18 cellular contexts compared by ENCODE assay signal in the genomic region with DNA sequence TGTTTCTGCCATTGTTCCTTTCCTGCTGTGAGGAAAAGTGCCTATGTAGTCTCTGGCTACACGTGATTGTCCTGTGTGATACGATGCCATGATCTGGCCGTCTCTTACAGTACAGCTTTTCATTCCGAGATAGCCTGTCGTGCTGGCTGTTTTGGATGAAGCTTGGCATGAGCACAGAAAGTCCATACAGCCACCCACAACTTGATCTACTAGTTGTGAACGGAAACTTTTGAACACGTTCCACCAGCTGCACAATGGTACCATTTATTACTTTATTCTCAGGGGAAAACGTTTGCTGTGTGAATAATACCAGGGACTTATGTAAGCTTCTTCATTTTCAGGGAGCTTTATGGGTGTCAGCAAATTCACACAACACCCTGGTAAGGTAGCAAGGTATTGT.
"Had no signal": no experiment of that assay in that cellular context is flagged by ENCODE, and none has a peak within 500 bp of the region (broad histone marks: within the 10 kb centered on the region; RNA-seq: fewer than 3 reads in every experiment).

No MANE protein-coding gene starts in this region.

- H3K27me3 Mint-ChIP-seq: activated CD4-positive, alpha-beta memory T cell treated with anti-CD3 and anti-CD28 coated beads for 36 hours; activated CD4-positive, alpha-beta T cell treated with anti-CD3 and anti-CD28 coated beads for 36 hours; activated naive CD8-positive, alpha-beta T cell; naive B cell had no signal

- H3K36me3 Mint-ChIP-seq: activated CD4-positive, alpha-beta memory T cell treated with anti-CD3 and anti-CD28 coated beads for 36 hours; activated naive CD8-positive, alpha-beta T cell; naive B cell had no signal

- H3K27ac ChIP-seq: coronary artery, heart left ventricle, ovary, upper lobe of left lung had no signal

- H3K27me3 ChIP-seq: heart left ventricle, ovary, upper lobe of left lung had no signal

- ATAC-seq: activated CD4-positive, alpha-beta T cell treated with anti-CD3 and anti-CD28 coated beads for 36 hours; activated T-cell treated with anti-CD3 and anti-CD28 coated beads, Interleukin-2, amount 50 U/mL, for 4 hours had no signal

- H3K4me3 Mint-ChIP-seq: activated CD4-positive, alpha-beta memory T cell treated with anti-CD3 and anti-CD28 coated beads for 36 hours; activated CD4-positive, alpha-beta T cell treated with anti-CD3 and anti-CD28 coated beads for 36 hours; activated naive CD8-positive, alpha-beta T cell; activated T-cell treated with anti-CD3 and anti-CD28 coated beads, Interleukin-2, amount 50 U/mL, for 4 hours; central memory CD8-positive, alpha-beta T cell; naive B cell; T-helper 1 cell treated with Interleukin-12 subunit alpha and Interleukin-12 subunit beta and Interleukin-4 antibody, amounts not matched to agents 30 μg/mL and 1 μg/mL, for 36 hours had no signal

- H3K4me1 Mint-ChIP-seq: activated CD4-positive, alpha-beta T cell treated with anti-CD3 and anti-CD28 coated beads for 36 hours; central memory CD8-positive, alpha-beta T cell had no signal

- H3K36me3 ChIP-seq: heart left ventricle, ovary, upper lobe of left lung had no signal

- H3K9me3 ChIP-seq: heart left ventricle, ovary, upper lobe of left lung had no signal

- H3K9me3 Mint-ChIP-seq: activated CD4-positive, alpha-beta memory T cell treated with anti-CD3 and anti-CD28 coated beads for 36 hours; activated T-cell treated with anti-CD3 and anti-CD28 coated beads, Interleukin-2, amount 50 U/mL, for 4 hours; central memory CD8-positive, alpha-beta T cell; T-helper 1 cell treated with Interleukin-12 subunit alpha and Interleukin-12 subunit beta and Interleukin-4 antibody, amounts not matched to agents 30 μg/mL and 1 μg/mL, for 36 hours had no signal

- H3K4me1 ChIP-seq: upper lobe of left lung had no signal

- DNase-seq: activated CD4-positive, alpha-beta memory T cell treated with anti-CD3 and anti-CD28 coated beads for 36 hours; activated CD4-positive, alpha-beta T cell treated with anti-CD3 and anti-CD28 coated beads for 36 hours; activated effector memory CD4-positive, alpha-beta T cell treated with anti-CD3 and anti-CD28 coated beads, Interleukin-2, amount 50 U/mL, for 16 hours; activated T-cell treated with anti-CD3 and anti-CD28 coated beads, Interleukin-2, amount 50 U/mL, for 4 hours; amniotic stem cell; effector CD4-positive, alpha-beta T cell; heart left ventricle; naive B cell; ovary; retina; small intestine; stimulated activated CD4-positive, alpha-beta T cell treated with anti-CD3 and anti-CD28 coated beads, Interleukin-4, amount 100 ng/mL, for 24 hours; stimulated activated naive CD4-positive, alpha-beta T cell treated with Interleukin-2 at 50 U/mL for 16 hours; upper lobe of left lung had no signal

- H3K27ac Mint-ChIP-seq: activated CD4-positive, alpha-beta memory T cell treated with anti-CD3 and anti-CD28 coated beads for 36 hours; activated CD4-positive, alpha-beta T cell treated with anti-CD3 and anti-CD28 coated beads for 36 hours; activated naive CD8-positive, alpha-beta T cell; T-helper 1 cell treated with Interleukin-12 subunit alpha and Interleukin-12 subunit beta and Interleukin-4 antibody, amounts not matched to agents 30 μg/mL and 1 μg/mL, for 36 hours had no signal

- H3K4me3 ChIP-seq: coronary artery, heart left ventricle, ovary, upper lobe of left lung had no signal
